7 cellular contexts compared by ENCODE assay signal in genomic region chr2:237600205-237600846, GRCh38. TPM values are rescaled to one million over a fixed set of nuclear protein-coding genes. Genes with fewer than 3 reads are reported as not detected.
DNase-seq lines count a peak whose midpoint lies in the region; ATAC-seq and TF ChIP-seq lines count a peak whose summit lies in the region.

No MANE protein-coding gene starts in this region.

- no peaks in the 10 kb centered on the region for H3K36me3 ChIP-seq in upper lobe of right lung

- peak overlapping the region; percentile 78 for H3K27ac Mint-ChIP-seq in effector memory CD8-positive, alpha-beta T cell

- TF ChIP-seq CTCF in upper lobe of right lung (IDR thresholded peaks at IDR 0.05) = peak; percentile 21

- peaks cover 10% of the 10 kb centered on the region for H3K36me3 Mint-ChIP-seq in effector memory CD8-positive, alpha-beta T cell (ENCODE audit: insufficient read depth)

- peak overlapping the region; percentile 63 for H3K27ac ChIP-seq in upper lobe of right lung

- H3K4me3 Mint-ChIP-seq in effector memory CD8-positive, alpha-beta T cell = no peak overlapping the region

- H3K4me1 Mint-ChIP-seq in effector memory CD8-positive, alpha-beta T cell (ENCODE audit: low read depth in 2 of 2) = peaks cover 16 to 22% of the 10 kb centered on the region in 2 donors

- H3K4me1 ChIP-seq in upper lobe of right lung = peaks cover 12% of the 10 kb centered on the region

- ATAC-seq in effector memory CD8-positive, alpha-beta T cell (replicated peaks) = no peak
- ATAC-seq in upper lobe of right lung (peak; percentile 51), GM19351 (IDR thresholded peaks at IDR 0.05; ENCODE audit: unreplicated experiment) (no peak)

- no peaks in the 10 kb centered on the region for H3K27me3 Mint-ChIP-seq in effector memory CD8-positive, alpha-beta T cell

- H3K9me3 ChIP-seq in upper lobe of right lung = no peaks in the 10 kb centered on the region

- DNase-seq in NCI-H1694 treated with DMSO at 0.1 percent for 48 hours (lab: John Stamatoyannopoulos, UW) (peak; percentile 80), lung microvascular endothelial cell (ENCODE audit: low read depth in 2 of 2) (peak; percentile 66 to 84), upper lobe of right lung (no peak), COLO668 (lab: John Stamatoyannopoulos, UW; ENCODE audit: unreplicated experiment) (no peak), DMS53 treated with DMSO at 0.1 percent for 48 hours (lab: John Stamatoyannopoulos, UW; ENCODE audit: unreplicated experiment) (no peak)
- DNase-seq in effector memory CD8-positive, alpha-beta T cell = no peak

- intact Hi-C loops in upper lobe of right lung (cut with DNase I) = no loop called here

- H3K27me3 ChIP-seq in upper lobe of right lung = no peaks in the 10 kb centered on the region

- no peaks in the 10 kb centered on the region for H3K9me3 Mint-ChIP-seq in effector memory CD8-positive, alpha-beta T cell

- H3K4me3 ChIP-seq in upper lobe of right lung = peak overlapping the region; percentile 37

RNA-seq across cellular contexts. Expression of gene RAB17, which starts 9.8 kb away (rescaled TPM):
- total RNA-seq in lung microvascular endothelial cell (10.9 and 12.6 TPM in 2 replicates), upper lobe of right lung (50.9 TPM)

RNA-seq across cellular contexts. Expression of gene LRRFIP1, which starts 27.1 kb away (rescaled TPM):
- 89.3 and 96.1 TPM in 2 replicates for total RNA-seq in lung microvascular endothelial cell
- 178 TPM for total RNA-seq in upper lobe of right lung

RNA-seq across cellular contexts. Expression of gene PRLH, which starts 34.0 kb away (rescaled TPM):
- total RNA-seq in lung microvascular endothelial cell (not detected in 2 replicates), upper lobe of right lung (not detected)

Comparison
In these comparisons a context has a peak if more than half of its experiments do, and no peak if none do; other contexts are left out.
1. DNase-seq: peak in NCI-H1694 treated with DMSO at 0.1 percent for 48 hours (single experiment) and lung microvascular endothelial cell (2 of 2); none in effector memory CD8-positive, alpha-beta T cell (0 of 3), upper lobe of right lung (single experiment), COLO668 (single experiment) and DMS53 treated with DMSO at 0.1 percent for 48 hours (single experiment).